In genomic region chr4:143617994-143618679, GRCh38 we compare ENCODE assay signal across 22 cellular contexts.
DNase-seq lines count a peak whose midpoint lies in the region; ATAC-seq, FAIRE-seq and TF ChIP-seq lines count a peak whose summit lies in the region.
"Had no signal": no experiment of that assay in that cellular context is flagged by ENCODE, and none has a peak within 500 bp of the region (broad histone marks: within the 10 kb centered on the region; RNA-seq: fewer than 3 reads in every experiment).

No MANE protein-coding gene starts in this region.

- no peak for DNase-seq in GM12891 (ENCODE audit: insufficient read length, low spot score)
- DNase-seq in RPMI7951 (ENCODE audit: low read depth) = peak; percentile 13
- DNase-seq in omental fat pad (ENCODE audit: low spot score) = no peak
- DNase-seq in sigmoid colon = no peak
- no peak for DNase-seq in CD4-positive, alpha-beta T cell
- DNase-seq: amygdala; CD8-positive, alpha-beta memory T cell; DND-41; immature natural killer cell; KG1; left ventricle myocardium inferior; NCI-H2029 treated with DMSO at 0.1 percent for 48 hours; NCI-H524; SHP77; stimulated activated CD8-positive, alpha-beta memory T cell treated with anti-CD3 and anti-CD28 coated beads, Interleukin-4, amount 100 ng/mL, for 48 hours; substantia nigra; T-cell had no signal

- WGBS in sigmoid colon, 2 donors = 87 to 91% methylated on average over 6 of the region's 6 CpGs

- no peak overlapping the region for H3K4me3 ChIP-seq in sigmoid colon
- H3K4me3 ChIP-seq: left ventricle myocardium inferior had no signal

- no peak for TF ChIP-seq EP300 in sigmoid colon (IDR thresholded peaks at IDR 0.05)

- H3K4me3 Mint-ChIP-seq in CD4-positive, alpha-beta T cell = no peak overlapping the region
- H3K4me3 Mint-ChIP-seq: CD8-positive, alpha-beta memory T cell; central memory CD8-positive, alpha-beta T cell; immature natural killer cell; T-cell had no signal

- TF ChIP-seq POLR2A in GM12891 (IDR thresholded peaks at IDR 0.05; ENCODE audit: low read depth, low read length) = no peak
- TF ChIP-seq POLR2A in sigmoid colon (IDR thresholded peaks at IDR 0.05) = no peak

- H3K27me3 ChIP-seq in sigmoid colon = no peaks in the 10 kb centered on the region
- no peaks in the 10 kb centered on the region for H3K27me3 ChIP-seq in CD4-positive, alpha-beta T cell (ENCODE audit: control insufficient read depth, insufficient read depth, low read length)

- H3K27me3 Mint-ChIP-seq in CD4-positive, alpha-beta T cell = peaks cover 5% of the 10 kb centered on the region
- H3K27me3 Mint-ChIP-seq: central memory CD8-positive, alpha-beta T cell had no signal

- H3K9me3 ChIP-seq in sigmoid colon = no peaks in the 10 kb centered on the region
- H3K9me3 ChIP-seq in CD4-positive, alpha-beta T cell (ENCODE audit: control insufficient read depth, low read length) = no peaks in the 10 kb centered on the region
- H3K9me3 ChIP-seq: left ventricle myocardium inferior had no signal

- no peak for TF ChIP-seq CTCF in omental fat pad (IDR thresholded peaks at IDR 0.05)
- no peak for TF ChIP-seq CTCF in sigmoid colon (IDR thresholded peaks at IDR 0.05)
- TF ChIP-seq CTCF in CD4-positive, alpha-beta T cell (IDR thresholded peaks at IDR 0.05) = no peak

- no peaks in the 10 kb centered on the region for H3K36me3 Mint-ChIP-seq in CD4-positive, alpha-beta T cell (ENCODE audit: low read depth)
- H3K36me3 Mint-ChIP-seq: immature natural killer cell, T-cell had no signal

- CTCF ChIA-PET in CD4-positive, alpha-beta T cell (lab: Charles Lee) = no interaction called here

- H3K27ac Mint-ChIP-seq in CD4-positive, alpha-beta T cell = no peak overlapping the region
- H3K27ac Mint-ChIP-seq: immature natural killer cell, T-cell had no signal

- peaks cover 0 to 5% (median under 1%) of the 10 kb centered on the region in 4 donors for H3K4me1 ChIP-seq in sigmoid colon
- H3K4me1 ChIP-seq: left ventricle myocardium inferior had no signal

- peaks cover 2% of the 10 kb centered on the region for H3K9me3 Mint-ChIP-seq in CD4-positive, alpha-beta T cell
- H3K9me3 Mint-ChIP-seq: central memory CD8-positive, alpha-beta T cell; T-cell had no signal

- intact Hi-C loops in sigmoid colon (cut with DNase I) = no loop called here
- intact Hi-C loops in CD4-positive, alpha-beta T cell (cut with DNase I, micrococcal nuclease) = no loop called here

- POLR2A ChIA-PET in CD4-positive, alpha-beta T cell (lab: Charles Lee) = no interaction called here

- ATAC-seq in HG02678 (IDR thresholded peaks at IDR 0.05; ENCODE audit: unreplicated experiment) = peak; percentile 36
- ATAC-seq in omental fat pad (ENCODE audit: low FRiP score) = peak; percentile 82
- no peak for ATAC-seq in HG03460 (IDR thresholded peaks at IDR 0.05; ENCODE audit: unreplicated experiment)
- no peak for ATAC-seq in CD4-positive, alpha-beta T cell (ENCODE audit: poor library complexity)
- no peak for ATAC-seq in HG03342 (IDR thresholded peaks at IDR 0.05; ENCODE audit: unreplicated experiment)
- ATAC-seq: esophagus mucosa, T-cell had no signal

- peak; percentile 47 for FAIRE-seq in GM12891 (lab: Jason Lieb, UNC)

- H3K36me3 ChIP-seq in sigmoid colon = no peaks in the 10 kb centered on the region
- H3K36me3 ChIP-seq: left ventricle myocardium inferior had no signal

- no peaks in the 10 kb centered on the region for H3K4me1 Mint-ChIP-seq in CD4-positive, alpha-beta T cell (ENCODE audit: low read depth)
- H3K4me1 Mint-ChIP-seq: central memory CD8-positive, alpha-beta T cell; immature natural killer cell had no signal

- no peak overlapping the region for H3K27ac ChIP-seq in sigmoid colon
- H3K27ac ChIP-seq in CD4-positive, alpha-beta T cell (ENCODE audit: low read depth, low read length) = no peak overlapping the region
- H3K27ac ChIP-seq: left ventricle myocardium inferior had no signal

TF ChIP-seq in GM12891, 5 proteins besides CTCF, POLR2A, EP300 and RAD21:
- TF ChIP-seq SPI1 (IDR thresholded peaks at IDR 0.05; ENCODE audit: low read depth, low read length) (0 out of 2 replicates have a peak, but pooled peaks have one; percentile 14), PAX5 (IDR thresholded peaks at IDR 0.05; ENCODE audit: insufficient read depth, low read length, severe bottlenecking) (no peak), TAF1 (IDR thresholded peaks at IDR 0.05; ENCODE audit: low read depth, low read length) (no peak), POU2F2 (IDR thresholded peaks at IDR 0.05; ENCODE audit: low read depth, low read length) (no peak), POLR2AphosphoS5 (IDR thresholded peaks at IDR 0.05; ENCODE audit: low read depth, low read length) (no peak)

Comparison
In these comparisons a context has a peak if more than half of its experiments do, and no peak if none do; other contexts are left out.
1. ATAC-seq: peak in HG02678 (single experiment) and omental fat pad (single experiment); none in HG03460 (single experiment), CD4-positive, alpha-beta T cell (single experiment) and HG03342 (single experiment).